ENCODE assay signal across 21 cellular contexts in genomic region chr10:28711079-28711478, GRCh38. TPM values are rescaled to one million over a fixed set of nuclear protein-coding genes. Genes with fewer than 3 reads are reported as not detected.
DNase-seq lines count a peak whose midpoint lies in the region; ATAC-seq and TF ChIP-seq lines count a peak whose summit lies in the region.
"Had no signal": no experiment of that assay in that cellular context is flagged by ENCODE, and none has a peak within 500 bp of the region (broad histone marks: within the 10 kb centered on the region; RNA-seq: fewer than 3 reads in every experiment).

No MANE protein-coding gene starts in this region.

- POLR2A ChIA-PET in T-cell (lab: Charles Lee) = no interaction called here

- H3K27me3 ChIP-seq in cardiac muscle cell (no peaks in the 10 kb centered on the region), adrenal gland (no peaks in the 10 kb centered on the region), vagina (no peaks in the 10 kb centered on the region), neuronal stem cell (ENCODE audit: control insufficient read depth in 3 of 3, insufficient read depth in 3 of 3, low read depth in 1 of 3, low read length in 3 of 3) (peaks cover 0 to 7% (median 0%) of the 10 kb centered on the region in 3 experiments)
- H3K27me3 ChIP-seq: SJSA1 had no signal

- DNase-seq in cardiac muscle cell (ENCODE audit: low read depth in 1 of 2, low spot score in 1 of 2) (no peak), cardiac septum (ENCODE audit: low spot score) (no peak), adrenal gland (peak in 2 of 7 donors; percentile 16 to 20), iris pigment epithelial cell (ENCODE audit: low read depth) (peak; percentile 44), vagina (ENCODE audit: extremely low spot score in 2 of 2) (no peak), T-cell (no peak), neuronal stem cell (ENCODE audit: low spot score) (no peak)
- DNase-seq: DMS79, H9, HFFc6, KBM-7, NCI-H1105, NCI-H146, NCI-H2029, NCI-H226, NCI-H510A treated with DMSO at 0.1 percent for 48 hours, NCI-H774 had no signal

- H4K91ac ChIP-seq in neuronal stem cell (ENCODE audit: low read depth, low read length, poor library complexity) = no peak overlapping the region

- no peak overlapping the region for H3K27ac Mint-ChIP-seq in T-cell
- H3K27ac Mint-ChIP-seq: B cell, H9, HFFc6 had no signal

- H2AK5ac ChIP-seq in neuronal stem cell (ENCODE audit: low read depth, low read length) = no peak overlapping the region

- H3K18ac ChIP-seq in neuronal stem cell (ENCODE audit: low read length) = no peak overlapping the region

- 38 to 53% (median 44%) methylated on average over 3 of the region's 3 CpGs for WGBS in adrenal gland, 4 donors
- WGBS in neuronal stem cell (ENCODE audit: extremely low coverage in 2 of 2, insufficient read length in 2 of 2, insufficient replicate concordance in 1 of 2), 2 donors = no CpG with 5 or more reads among the region's 3 CpGs

- H3K36me3 Mint-ChIP-seq in T-cell = no peaks in the 10 kb centered on the region

- H3K14ac ChIP-seq in neuronal stem cell (ENCODE audit: low read length) = no peak overlapping the region

- no peaks in the 10 kb centered on the region for H3K9me3 Mint-ChIP-seq in T-cell
- H3K9me3 Mint-ChIP-seq: H9, HFFc6 had no signal

- CTCF ChIA-PET in T-cell (lab: Charles Lee) = no interaction called here

- H2BK15ac ChIP-seq in neuronal stem cell (ENCODE audit: low read length) = no peak overlapping the region

- no peak overlapping the region for H3K4me3 ChIP-seq in cardiac muscle cell
- no peak overlapping the region for H3K4me3 ChIP-seq in adrenal gland
- H3K4me3 ChIP-seq in vagina = no peak overlapping the region
- no peak overlapping the region for H3K4me3 ChIP-seq in neuronal stem cell (ENCODE audit: low read length in 2 of 2)
- H3K4me3 ChIP-seq: SJSA1 had no signal

- H2BK5ac ChIP-seq in neuronal stem cell (ENCODE audit: low read length) = no peak overlapping the region

- no peak overlapping the region for H4K8ac ChIP-seq in neuronal stem cell (ENCODE audit: low read depth, low read length)

- no peak overlapping the region for H2AFZ ChIP-seq in neuronal stem cell (ENCODE audit: low read length)

- TF ChIP-seq CTCF in cardiac muscle cell (IDR thresholded peaks at IDR 0.05; ENCODE audit: low read depth, low read length) = no peak
- no peak for TF ChIP-seq CTCF in adrenal gland (IDR thresholded peaks at IDR 0.05)
- no peak for TF ChIP-seq CTCF in vagina (IDR thresholded peaks at IDR 0.05)

- H3K79me1 ChIP-seq in neuronal stem cell (ENCODE audit: low read depth, low read length) = no peaks in the 10 kb centered on the region

- ATAC-seq in T-cell (replicated peaks in 1 of 4) = no peak
- ATAC-seq in HG03432 (IDR thresholded peaks at IDR 0.05; ENCODE audit: unreplicated experiment) = no peak

- no peak overlapping the region for H3K4ac ChIP-seq in neuronal stem cell (ENCODE audit: low read length)

- H3K4me1 ChIP-seq in cardiac muscle cell (ENCODE audit: low read depth) = peaks cover 36% of the 10 kb centered on the region
- peaks cover 16 to 34% of the 10 kb centered on the region in 2 donors for H3K4me1 ChIP-seq in adrenal gland (replicated peaks in 1 of 2)
- H3K4me1 ChIP-seq in vagina = no peaks in the 10 kb centered on the region
- H3K4me1 ChIP-seq in neuronal stem cell (ENCODE audit: control insufficient read depth in 2 of 2, insufficient read depth in 1 of 2, low read depth in 1 of 2, low read length in 2 of 2) = no peaks in the 10 kb centered on the region

- H3K27ac ChIP-seq in cardiac muscle cell (peak overlapping the region; percentile 80), adrenal gland (peak overlapping the region in 3 of 5 donors; percentile 68 to 79 (median 69)), vagina (peak overlapping the region; percentile 35), neuronal stem cell (replicated peaks; ENCODE audit: low read length) (no peak overlapping the region)
- H3K27ac ChIP-seq: HL-60, SJSA1 had no signal

- intact Hi-C loops in cardiac septum (cut with DNase I) = no loop called here
- intact Hi-C loops in adrenal gland (cut with DNase I) = no loop called here
- intact Hi-C loops in vagina (cut with DNase I) = no loop called here

- no peak overlapping the region for H3K9ac ChIP-seq in neuronal stem cell (ENCODE audit: low read depth, low read length, poor library complexity)

- H3K4me3 Mint-ChIP-seq in T-cell = no peak overlapping the region
- H3K4me3 Mint-ChIP-seq: B cell, H9, HFFc6 had no signal

- no peaks in the 10 kb centered on the region for H3K4me1 Mint-ChIP-seq in T-cell
- H3K4me1 Mint-ChIP-seq: B cell, H9 had no signal

- no peak overlapping the region for H3K4me2 ChIP-seq in neuronal stem cell (ENCODE audit: insufficient read depth, low read length, poor library complexity, severe bottlenecking)

- H3K27me3 Mint-ChIP-seq in T-cell = peaks cover 2 to 8% of the 10 kb centered on the region in 2 donors

- no peak overlapping the region for H3K23ac ChIP-seq in neuronal stem cell (ENCODE audit: low read depth, low read length, poor library complexity)

- no peak for TF ChIP-seq POLR2A in adrenal gland (IDR thresholded peaks at IDR 0.05)
- no peak for TF ChIP-seq POLR2A in vagina (IDR thresholded peaks at IDR 0.05)

- H3K9me3 ChIP-seq in cardiac muscle cell (ENCODE audit: low read depth) (no peaks in the 10 kb centered on the region), adrenal gland (replicated peaks in 1 of 3) (no peaks in the 10 kb centered on the region), vagina (no peaks in the 10 kb centered on the region), neuronal stem cell (replicated peaks in 1 of 2; ENCODE audit: control insufficient read depth in 2 of 2, insufficient read depth in 1 of 2, low read depth in 1 of 2, low read length in 2 of 2) (no peaks in the 10 kb centered on the region)
- H3K9me3 ChIP-seq: SJSA1 had no signal

- H2BK12ac ChIP-seq in neuronal stem cell (ENCODE audit: low read length) = no peak overlapping the region

- H2BK120ac ChIP-seq in neuronal stem cell (ENCODE audit: low read depth, low read length) = no peak overlapping the region

- H3K36me3 ChIP-seq in cardiac muscle cell (no peaks in the 10 kb centered on the region), adrenal gland (replicated peaks in 1 of 2) (no peaks in the 10 kb centered on the region), vagina (no peaks in the 10 kb centered on the region), neuronal stem cell (replicated peaks in 1 of 2; ENCODE audit: control insufficient read depth in 2 of 2, insufficient read depth in 2 of 2, low read length in 2 of 2) (no peaks in the 10 kb centered on the region)
- H3K36me3 ChIP-seq: SJSA1 had no signal

RNA-seq across cellular contexts. Expression of gene BAMBI, which starts 33.8 kb away (rescaled TPM):
- 651 and 1,010 TPM in 2 replicates for total RNA-seq in cardiac muscle cell
- 715 and 1,076 TPM in 2 replicates for polyA plus RNA-seq in cardiac muscle cell
- 46.6 TPM for total RNA-seq in cardiac septum
- 100 to 1,000 TPM in 2 of 8 donors, 10 to 100 TPM in 6; 19.5 to 114 (median 82.6) TPM for total RNA-seq in adrenal gland
- polyA plus RNA-seq in adrenal gland = 10 to 100 TPM; 21.0 to 41.6 (median 21.2) TPM
- total RNA-seq in vagina = 10.8 TPM
- 1 to 10 TPM in 2 of 5 donors, under 1 TPM in 3; 0.16 to 2.3 (median 0.41) TPM for total RNA-seq in T-cell
- 0.82 TPM for polyA plus RNA-seq in neuronal stem cell (2013, experiment 1 of 2)
- polyA plus RNA-seq in neuronal stem cell (2013, experiment 2 of 2) = 0.71 TPM
